In the genomic region with DNA sequence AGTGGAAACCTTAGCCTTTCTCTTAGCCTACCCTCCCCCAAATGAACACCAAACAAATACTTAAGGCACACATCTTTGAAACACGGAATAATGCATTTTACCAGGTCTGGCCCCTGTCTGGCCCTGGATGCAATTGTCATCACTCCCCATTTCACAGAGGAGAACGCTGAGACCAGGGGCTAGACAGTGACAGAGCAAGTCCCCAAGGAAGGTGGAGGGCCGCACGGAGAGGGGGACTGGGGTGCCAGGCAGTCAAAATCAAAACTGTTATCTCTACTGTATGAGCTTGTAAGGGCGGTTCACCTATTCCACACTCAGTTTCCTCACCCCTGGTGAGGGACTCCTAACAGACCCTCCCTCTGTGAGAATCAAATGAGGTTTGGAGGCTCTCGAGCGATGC, we compare ENCODE assay signal across 27 cellular contexts.
"Had no signal": no experiment of that assay in that cellular context is flagged by ENCODE, and none has a peak within 500 bp of the region (broad histone marks: within the 10 kb centered on the region; RNA-seq: fewer than 3 reads in every experiment).

No MANE protein-coding gene starts in this region.

- H3K4me1 Mint-ChIP-seq: stimulated activated effector memory CD8-positive, alpha-beta T cell treated with anti-CD3 and anti-CD28 coated beads, Interleukin-12 subunit alpha, Interleukin-12 subunit beta, amount 100 ng/mL, for 72 hours; stimulated activated naive B cell treated with anti-CD40 and anti-IgM and Interleukin-4, amounts not matched to agents 10 μg/mL and 1 μg/mL and 100 μg/mL, for 72 hours had no signal

- H2AFZ ChIP-seq: neural progenitor cell had no signal

- H3K27me3 ChIP-seq: neutrophil, ovary, right lobe of liver, sigmoid colon, stomach, thyroid gland, tibial nerve, upper lobe of left lung, vagina had no signal

- H3K4me2 ChIP-seq: neural progenitor cell had no signal

- H3K36me3 Mint-ChIP-seq: naive thymus-derived CD8-positive, alpha-beta T cell; natural killer cell treated with Interleukin-12 subunit alpha and Interleukin-12 subunit beta and Interleukin-15 and Interleukin-18, amount 100 ng/mL, for 72 hours; neural progenitor cell; stimulated activated effector memory CD8-positive, alpha-beta T cell treated with anti-CD3 and anti-CD28 coated beads, Interleukin-12 subunit alpha, Interleukin-12 subunit beta, amount 100 ng/mL, for 72 hours had no signal

- H3K4me3 Mint-ChIP-seq: natural killer cell treated with Interleukin-12 subunit alpha and Interleukin-12 subunit beta and Interleukin-15 and Interleukin-18, amount 100 ng/mL, for 72 hours; neural progenitor cell; stimulated activated effector memory CD8-positive, alpha-beta T cell treated with anti-CD3 and anti-CD28 coated beads, Interleukin-12 subunit alpha, Interleukin-12 subunit beta, amount 100 ng/mL, for 72 hours; stimulated activated naive B cell treated with anti-CD40 and anti-IgM and Interleukin-4, amounts not matched to agents 10 μg/mL and 1 μg/mL and 100 μg/mL, for 72 hours; stimulated activated naive CD8-positive, alpha-beta T cell treated with anti-CD3 and anti-CD28 coated beads, Interleukin-15, Interleukin-2, amounts not matched to agents 100 ng/mL and 50 ng/mL, for 24 hours had no signal

- H3K9ac ChIP-seq: neural progenitor cell, parathyroid adenoma had no signal

- H3K4me3 ChIP-seq: neural progenitor cell, ovary, sigmoid colon, stomach, thoracic aorta, thyroid gland, upper lobe of left lung, vagina had no signal

- H3K4me1 ChIP-seq: neural progenitor cell, psoas muscle, upper lobe of left lung, vagina had no signal

- H3K27ac ChIP-seq: neural progenitor cell, neutrophil, ovary, parathyroid adenoma, psoas muscle, right lobe of liver, sigmoid colon, stomach, thoracic aorta, thyroid gland, upper lobe of left lung, vagina had no signal

- DNase-seq: naive thymus-derived CD8-positive, alpha-beta T cell; nucleus accumbens; ovary; psoas muscle; right cardiac atrium; right lobe of liver; sigmoid colon; small intestine; stimulated activated CD4-positive, alpha-beta T cell treated with anti-CD3 and anti-CD28 coated beads, Interleukin-15, amount 100 ng/mL, for 24 hours; stimulated activated CD4-positive, alpha-beta T cell treated with anti-CD3 and anti-CD28 coated beads, Interleukin-2, amount 100 ng/mL, for 24 hours; stimulated activated CD4-positive, alpha-beta T cell treated with anti-CD3 and anti-CD28 coated beads, Interleukin-2, amount 100 ng/mL, for 48 hours; stimulated activated CD4-positive, alpha-beta T cell treated with anti-CD3 and anti-CD28 coated beads, Interleukin-4, amount 100 ng/mL, for 24 hours; stimulated activated naive B cell treated with anti-CD40 and anti-IgM and Interleukin-4, amounts not matched to agents 10 μg/mL and 1 μg/mL and 100 μg/mL, for 72 hours; stimulated activated naive CD4-positive, alpha-beta T cell treated with Interleukin-2 at 50 U/mL for 16 hours; stomach; thyroid gland; upper lobe of left lung had no signal

- ATAC-seq: naive thymus-derived CD8-positive, alpha-beta T cell; natural killer cell treated with Interleukin-12 subunit alpha and Interleukin-12 subunit beta and Interleukin-15 and Interleukin-18, amount 100 ng/mL, for 72 hours; stimulated activated effector memory CD8-positive, alpha-beta T cell treated with anti-CD3 and anti-CD28 coated beads, Interleukin-12 subunit alpha, Interleukin-12 subunit beta, amount 100 ng/mL, for 72 hours; stimulated activated naive B cell treated with anti-CD40 and anti-IgM and Interleukin-4, amounts not matched to agents 10 μg/mL and 1 μg/mL and 100 μg/mL, for 72 hours had no signal

- H3K9me3 ChIP-seq: neutrophil, ovary, psoas muscle, right lobe of liver, thyroid gland, vagina had no signal

- H3K27me3 Mint-ChIP-seq: stimulated activated naive CD8-positive, alpha-beta T cell treated with anti-CD3 and anti-CD28 coated beads, Interleukin-15, Interleukin-2, amounts not matched to agents 100 ng/mL and 50 ng/mL, for 24 hours had no signal

- H3K27ac Mint-ChIP-seq: naive thymus-derived CD8-positive, alpha-beta T cell; natural killer cell treated with Interleukin-12 subunit alpha and Interleukin-12 subunit beta and Interleukin-15 and Interleukin-18, amount 100 ng/mL, for 72 hours; neural progenitor cell; progenitor cell of endocrine pancreas; stimulated activated effector memory CD8-positive, alpha-beta T cell treated with anti-CD3 and anti-CD28 coated beads, Interleukin-12 subunit alpha, Interleukin-12 subunit beta, amount 100 ng/mL, for 72 hours; stimulated activated naive B cell treated with anti-CD40 and anti-IgM and Interleukin-4, amounts not matched to agents 10 μg/mL and 1 μg/mL and 100 μg/mL, for 72 hours; stimulated activated naive CD8-positive, alpha-beta T cell treated with anti-CD3 and anti-CD28 coated beads, Interleukin-15, Interleukin-2, amounts not matched to agents 100 ng/mL and 50 ng/mL, for 24 hours had no signal

- H3K36me3 ChIP-seq: neural progenitor cell, neutrophil, ovary, right lobe of liver, sigmoid colon, stomach, thoracic aorta, thyroid gland, tibial nerve, upper lobe of left lung, vagina had no signal

- H3K79me2 ChIP-seq: parathyroid adenoma had no signal
